Comparison of ENCODE assay signal across 11 cellular contexts in the genomic region with DNA sequence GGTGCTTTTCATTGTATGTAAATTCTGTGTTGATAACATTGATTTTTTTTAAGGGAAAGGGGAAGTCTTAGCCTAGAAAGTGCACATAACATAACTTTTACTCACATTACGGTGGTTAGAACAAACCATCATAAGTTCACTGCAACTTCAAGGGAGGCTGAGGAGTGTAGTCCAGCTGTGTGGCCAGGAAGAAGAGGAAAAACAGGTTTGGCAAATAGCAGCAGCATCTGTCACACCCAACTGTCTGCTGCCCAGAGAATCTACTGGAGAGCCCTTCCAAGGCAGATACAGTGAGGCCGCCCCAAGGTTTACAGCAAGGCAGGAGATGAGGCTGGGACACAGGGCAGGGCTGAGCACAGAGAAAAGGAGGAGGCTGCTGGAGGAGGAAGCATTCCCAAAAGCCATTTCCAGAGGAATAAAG.
DNase-seq lines count a peak whose midpoint lies in the region; TF ChIP-seq lines count a peak whose summit lies in the region.
"Had no signal": no experiment of that assay in that cellular context is flagged by ENCODE, and none has a peak within 500 bp of the region (broad histone marks: within the 10 kb centered on the region; RNA-seq: fewer than 3 reads in every experiment).

No MANE protein-coding gene starts in this region.

- no peak overlapping the region for H4K91ac ChIP-seq in neuronal stem cell (ENCODE audit: low read depth, low read length, poor library complexity)

- H2AK5ac ChIP-seq in neuronal stem cell (ENCODE audit: low read depth, low read length): no peak overlapping the region

- no peak overlapping the region for H3K9ac ChIP-seq in neuronal stem cell (ENCODE audit: low read depth, low read length, poor library complexity)

- H3K14ac ChIP-seq in neuronal stem cell (ENCODE audit: low read length): no peak overlapping the region

- peak overlapping the region in 1 of 2 donors; percentile 44 for H3K4me3 ChIP-seq in neuronal stem cell (ENCODE audit: low read length in 2 of 2)
- H3K4me3 ChIP-seq: HAP-1 had no signal

- peaks cover 12% of the 10 kb centered on the region for H3K4me1 Mint-ChIP-seq in endothelial cell (ENCODE audit: unreplicated experiment)

- peak overlapping the region; percentile 72 for H3K4me2 ChIP-seq in neuronal stem cell (ENCODE audit: insufficient read depth, low read length, poor library complexity, severe bottlenecking)

- H2BK5ac ChIP-seq in neuronal stem cell (ENCODE audit: low read length): no peak overlapping the region

- H3K36me3 ChIP-seq in neuronal stem cell (replicated peaks in 1 of 2; ENCODE audit: control insufficient read depth in 2 of 2, insufficient read depth in 2 of 2, low read length in 2 of 2): no peaks in the 10 kb centered on the region
- H3K36me3 ChIP-seq: HAP-1 had no signal

- peak overlapping the region; percentile 84 for H2AFZ ChIP-seq in neuronal stem cell (ENCODE audit: low read length)

- no peak overlapping the region for H2BK12ac ChIP-seq in neuronal stem cell (ENCODE audit: low read length)

- H3K27ac Mint-ChIP-seq in endothelial cell (ENCODE audit: unreplicated experiment): peak overlapping the region; percentile 64

- no peaks in the 10 kb centered on the region for H3K36me3 Mint-ChIP-seq in endothelial cell (ENCODE audit: low read depth, unreplicated experiment)

- no peaks in the 10 kb centered on the region for H3K27me3 ChIP-seq in neuronal stem cell (ENCODE audit: control insufficient read depth in 3 of 3, insufficient read depth in 3 of 3, low read depth in 1 of 3, low read length in 3 of 3)

- H3K18ac ChIP-seq in neuronal stem cell (ENCODE audit: low read length): no peak overlapping the region

- H3K9me3 Mint-ChIP-seq in endothelial cell (ENCODE audit: unreplicated experiment): no peaks in the 10 kb centered on the region

- DNase-seq in NCI-H2196 (lab: John Stamatoyannopoulos, UW; ENCODE audit: unreplicated experiment) (peak; percentile 10), NCI-H2196 treated with DMSO at 0.1 percent for 48 hours (lab: John Stamatoyannopoulos, UW; ENCODE audit: unreplicated experiment) (no peak), NCI-H526 (lab: John Stamatoyannopoulos, UW) (peak; percentile 18 to 48), endothelial cell (ENCODE audit: low spot score) (no peak), neuronal stem cell (ENCODE audit: low spot score) (no peak), amniotic stem cell (lab: John Stamatoyannopoulos, UW) (no peak), NCI-H1048 (lab: John Stamatoyannopoulos, UW) (no peak)
- no peak for DNase-seq in activated CD4-positive, CD25-positive, alpha-beta regulatory T cell (lab: John Stamatoyannopoulos, UW)
- DNase-seq: activated CD4-positive, alpha-beta T cell treated with anti-CD3 and anti-CD28 coated beads for 1 hour; GDM1 had no signal

- peak overlapping the region; percentile 56 for H3K4me3 Mint-ChIP-seq in endothelial cell (ENCODE audit: unreplicated experiment)

- no peak overlapping the region for H2BK120ac ChIP-seq in neuronal stem cell (ENCODE audit: low read depth, low read length)

- no peak overlapping the region for H4K8ac ChIP-seq in neuronal stem cell (ENCODE audit: low read depth, low read length)

- TF ChIP-seq CTCF in endothelial cell (IDR thresholded peaks at IDR 0.05; ENCODE audit: unreplicated experiment): no peak

- WGBS in neuronal stem cell (ENCODE audit: extremely low coverage in 2 of 2, insufficient read length in 2 of 2, insufficient replicate concordance in 1 of 2), 2 donors: no CpG with 5 or more reads among the region's 2 CpGs

- no peak overlapping the region for H3K4ac ChIP-seq in neuronal stem cell (ENCODE audit: low read length)

- peaks cover 3 to 11% of the 10 kb centered on the region in 2 donors for H3K9me3 ChIP-seq in neuronal stem cell (replicated peaks in 1 of 2; ENCODE audit: control insufficient read depth in 2 of 2, insufficient read depth in 1 of 2, low read depth in 1 of 2, low read length in 2 of 2)
- H3K9me3 ChIP-seq: HAP-1 had no signal

- H3K27ac ChIP-seq in neuronal stem cell (replicated peaks; ENCODE audit: low read length): peak overlapping the region; percentile 17

- H3K4me1 ChIP-seq in neuronal stem cell (ENCODE audit: control insufficient read depth in 2 of 2, insufficient read depth in 1 of 2, low read depth in 1 of 2, low read length in 2 of 2): peaks cover 18 to 27% of the 10 kb centered on the region in 2 donors
- H3K4me1 ChIP-seq: HAP-1 had no signal

- no peaks in the 10 kb centered on the region for H3K79me1 ChIP-seq in neuronal stem cell (ENCODE audit: low read depth, low read length)

- no peak overlapping the region for H2BK15ac ChIP-seq in neuronal stem cell (ENCODE audit: low read length)

- H3K23ac ChIP-seq in neuronal stem cell (ENCODE audit: low read depth, low read length, poor library complexity): no peak overlapping the region

- peaks cover 6% of the 10 kb centered on the region for H3K27me3 Mint-ChIP-seq in endothelial cell (ENCODE audit: unreplicated experiment)

Comparison
In these comparisons a context has a peak if more than half of its experiments do, and no peak if none do; other contexts are left out.
1. DNase-seq: peak in NCI-H2196 (single experiment) and NCI-H526 (2 of 2); none in NCI-H2196 treated with DMSO at 0.1 percent for 48 hours (single experiment), endothelial cell (single experiment), neuronal stem cell (single experiment), activated CD4-positive, CD25-positive, alpha-beta regulatory T cell (0 of 4), amniotic stem cell (single experiment) and NCI-H1048 (single experiment).